Comparison of ENCODE assay signal across 22 cellular contexts in genomic region chr11:20894296-20894695, GRCh38.
"Had no signal": no experiment of that assay in that cellular context is flagged by ENCODE, and none has a peak within 500 bp of the region (broad histone marks: within the 10 kb centered on the region; RNA-seq: fewer than 3 reads in every experiment).

No MANE protein-coding gene starts in this region.

- H3K4me3 Mint-ChIP-seq: stimulated activated memory B cell treated with anti-CD40 and anti-IgM and Interleukin-4, amounts not matched to agents 10 μg/mL and 1 μg/mL and 100 μg/mL, for 72 hours; stimulated activated naive B cell treated with anti-CD40 and anti-IgM and Interleukin-4, amounts not matched to agents 10 μg/mL and 1 μg/mL and 100 μg/mL, for 72 hours; stimulated activated naive CD8-positive, alpha-beta T cell treated with anti-CD3 and anti-CD28 coated beads, Interleukin-15, amount 100 ng/mL, for 72 hours; stimulated activated naive CD8-positive, alpha-beta T cell treated with anti-CD3 and anti-CD28 coated beads, Interleukin-15, Interleukin-2, amounts not matched to agents 100 ng/mL and 50 ng/mL, for 24 hours; type B pancreatic cell had no signal

- H3K27ac Mint-ChIP-seq: stimulated activated memory B cell treated with anti-CD40 and anti-IgM and Interleukin-4, amounts not matched to agents 10 μg/mL and 1 μg/mL and 100 μg/mL, for 72 hours; stimulated activated naive B cell treated with anti-CD40 and anti-IgM and Interleukin-4, amounts not matched to agents 10 μg/mL and 1 μg/mL and 100 μg/mL, for 72 hours; stimulated activated naive CD8-positive, alpha-beta T cell treated with anti-CD3 and anti-CD28 coated beads, Interleukin-15, amount 100 ng/mL, for 72 hours; stimulated activated naive CD8-positive, alpha-beta T cell treated with anti-CD3 and anti-CD28 coated beads, Interleukin-15, Interleukin-2, amounts not matched to agents 100 ng/mL and 50 ng/mL, for 24 hours; type B pancreatic cell had no signal

- ATAC-seq: stimulated activated memory B cell treated with anti-CD40 and anti-IgM and Interleukin-4, amounts not matched to agents 10 μg/mL and 1 μg/mL and 100 μg/mL, for 72 hours; stimulated activated naive B cell treated with anti-CD40 and anti-IgM and Interleukin-4, amounts not matched to agents 10 μg/mL and 1 μg/mL and 100 μg/mL, for 72 hours; stimulated activated naive CD8-positive, alpha-beta T cell treated with anti-CD3 and anti-CD28 coated beads, Interleukin-15, amount 100 ng/mL, for 72 hours; stimulated activated naive CD8-positive, alpha-beta T cell treated with anti-CD3 and anti-CD28 coated beads, Interleukin-15, Interleukin-2, amounts not matched to agents 100 U/mL and 50 U/mL, for 24 hours; upper lobe of right lung had no signal

- DNase-seq: stimulated activated CD4-positive, alpha-beta T cell treated with anti-CD3 and anti-CD28 coated beads, Interleukin-2, amount 100 ng/mL, for 48 hours; stimulated activated CD4-positive, alpha-beta T cell treated with anti-CD3 and anti-CD28 coated beads, Interleukin-4, amount 100 ng/mL, for 1 hour; stimulated activated CD4-positive, alpha-beta T cell treated with anti-CD3 and anti-CD28 coated beads, Interleukin-4, amount 100 ng/mL, for 24 hours; stimulated activated CD4-positive, alpha-beta T cell treated with anti-CD3 and anti-CD28 coated beads, Interleukin-4, amount 100 ng/mL, for 4 hours; stimulated activated CD8-positive, alpha-beta memory T cell treated with anti-CD3 and anti-CD28 coated beads, Interleukin-4, amount 100 ng/mL, for 48 hours; stimulated activated naive B cell treated with anti-CD40 and anti-IgM and Interleukin-4, amounts not matched to agents 10 μg/mL and 1 μg/mL and 100 μg/mL, for 72 hours; stimulated activated naive CD4-positive, alpha-beta T cell; stimulated activated naive CD4-positive, alpha-beta T cell treated with Interleukin-2 at 50 U/mL for 16 hours; stimulated activated naive CD8-positive, alpha-beta T cell treated with anti-CD3 and anti-CD28 coated beads, Interleukin-15, amount 100 ng/mL, for 72 hours; stimulated activated naive CD8-positive, alpha-beta T cell treated with anti-CD3 and anti-CD28 coated beads, Interleukin-15, Interleukin-2, amounts not matched to agents 100 U/mL and 50 U/mL, for 24 hours; stomach; substantia nigra; testis; thyroid gland; tibial artery; transverse colon; trophoblast cell; upper lobe of right lung; uterus had no signal

- H3K36me3 Mint-ChIP-seq: stimulated activated memory B cell treated with anti-CD40 and anti-IgM and Interleukin-4, amounts not matched to agents 10 μg/mL and 1 μg/mL and 100 μg/mL, for 72 hours; type B pancreatic cell had no signal

- H3K4me1 Mint-ChIP-seq: stimulated activated memory B cell treated with anti-CD40 and anti-IgM and Interleukin-4, amounts not matched to agents 10 μg/mL and 1 μg/mL and 100 μg/mL, for 72 hours; stimulated activated naive B cell treated with anti-CD40 and anti-IgM and Interleukin-4, amounts not matched to agents 10 μg/mL and 1 μg/mL and 100 μg/mL, for 72 hours; stimulated activated naive CD8-positive, alpha-beta T cell treated with anti-CD3 and anti-CD28 coated beads, Interleukin-15, amount 100 ng/mL, for 72 hours had no signal
